8 cellular contexts compared by ENCODE assay signal in genomic region chr12:109020750-109021380, GRCh38. TPM values are rescaled to one million over a fixed set of nuclear protein-coding genes. Genes with fewer than 3 reads are reported as not detected.
DNase-seq lines count a peak whose midpoint lies in the region; ATAC-seq, FAIRE-seq and TF ChIP-seq lines count a peak whose summit lies in the region.

TSS of gene SVOP (minus strand) at chr12:109021068. CDS start at chr12:109020868, 200 bp downstream.

- no peak within 1 kb of the TSS for H3K4me3 ChIP-seq in lower lobe of right lung

- ATAC-seq in lower lobe of right lung (peak; percentile 80 to 90), HG03039 (IDR thresholded peaks at IDR 0.05; ENCODE audit: unreplicated experiment) (no peak)

- FAIRE-seq in H54 (lab: Jason Lieb, UNC) (no peak), endometrium (lab: Jason Lieb, UNC) (peak; percentile 55)

- no peaks in the 10 kb centered on the region for H3K36me3 ChIP-seq in lower lobe of right lung

- TF ChIP-seq POLR2A in H54 (IDR thresholded peaks at IDR 0.05; ENCODE audit: low read depth, low read length) = no peak

- DNase-seq in 8988T (peak; percentile 55), H54 (ENCODE audit: insufficient read length, low spot score) (peak; percentile 82), NCI-H226 (peak; percentile 82), lower lobe of right lung (peak; percentile 79)
- DNase-seq in activated CD4-positive, alpha-beta T cell treated with anti-CD3 and anti-CD28 coated beads, Interleukin-2, amount 50 U/mL, for 48 hours = peak; percentile 35 to 56
- peak; percentile 4 to 23 for DNase-seq in stimulated activated CD8-positive, alpha-beta memory T cell treated with anti-CD3 and anti-CD28 coated beads, Interleukin-2, amount 100 ng/mL, for 48 hours (ENCODE audit: low read depth in 2 of 2)

- peaks cover 5% of the 10 kb centered on the region for H3K4me1 ChIP-seq in lower lobe of right lung

- no peak within 1 kb of the TSS for H3K27ac ChIP-seq in lower lobe of right lung

- peaks cover 23% of the 10 kb centered on the region for H3K27me3 ChIP-seq in lower lobe of right lung (ENCODE audit: low read depth)

- intact Hi-C loops in lower lobe of right lung (cut with DNase I) = no loop called here

- TF ChIP-seq CTCF in lower lobe of right lung (IDR thresholded peaks at IDR 0.05) = no peak

- no peaks in the 10 kb centered on the region for H3K9me3 ChIP-seq in lower lobe of right lung

RNA-seq across cellular contexts. Expression of gene SVOP, which starts in this region (rescaled TPM):
- not detected for total RNA-seq in lower lobe of right lung

Comparison
In these comparisons a context has a peak if more than half of its experiments do, and no peak if none do; other contexts are left out.
1. Peak in DNase-seq and ATAC-seq in lower lobe of right lung; RNA of the gene not detected or under 1 TPM.
2. DNase-seq: peak in every context shown above with its lines; median percentile 82 in H54; 82 in NCI-H226; 79 in lower lobe of right lung; 55 in 8988T; 46 in activated CD4-positive, alpha-beta T cell treated with anti-CD3 and anti-CD28 coated beads, Interleukin-2, amount 50 U/mL, for 48 hours; 14 in stimulated activated CD8-positive, alpha-beta memory T cell treated with anti-CD3 and anti-CD28 coated beads, Interleukin-2, amount 100 ng/mL, for 48 hours.